28 cellular contexts compared by ENCODE assay signal in genomic region chr20:63508072-63508768, GRCh38. TPM values are rescaled to one million over a fixed set of nuclear protein-coding genes. Genes with fewer than 3 reads are reported as not detected.
DNase-seq lines count a peak whose midpoint lies in the region; ATAC-seq and TF ChIP-seq lines count a peak whose summit lies in the region.
"Had no signal": no experiment of that assay in that cellular context is flagged by ENCODE, and none has a peak within 500 bp of the region (broad histone marks: within the 10 kb centered on the region; RNA-seq: fewer than 3 reads in every experiment).

No MANE protein-coding gene starts in this region.

- POLR2A ChIA-PET in activated CD8-positive, alpha-beta T cell treated with anti-CD3 and anti-CD28 coated beads for 36 hours (lab: Charles Lee), result interaction anchor here (0.7 kb wide), 1 partner anchor 128 kb away, joined by 3 read pairs; no protein-coding TSS in a partner anchor
- POLR2A ChIA-PET in activated CD8-positive, alpha-beta T cell treated with anti-CD3 and anti-CD28 coated beads, Interleukin-2, amount 10 ng/mL, durations not matched to agents 7 days and 5 days (lab: Charles Lee), result no interaction called here

- H3K36me3 ChIP-seq in ascending aorta (no peaks in the 10 kb centered on the region), HAP-1 (replicated peaks) (no peaks in the 10 kb centered on the region)
- H3K36me3 ChIP-seq: adrenal gland, gastroesophageal sphincter, SJSA1 had no signal

- H3K4me1 Mint-ChIP-seq in activated CD8-positive, alpha-beta T cell treated with anti-CD3 and anti-CD28 coated beads for 36 hours (ENCODE audit: low read depth), result peaks cover 14% of the 10 kb centered on the region
- H3K4me1 Mint-ChIP-seq in activated CD8-positive, alpha-beta T cell treated with anti-CD3 and anti-CD28 coated beads, Interleukin-2, amount 10 ng/mL, durations not matched to agents 7 days and 5 days (ENCODE audit: low read depth), result peaks cover 10% of the 10 kb centered on the region
- H3K4me1 Mint-ChIP-seq: WTC11 had no signal

- DNase-seq in activated CD8-positive, alpha-beta T cell treated with anti-CD3 and anti-CD28 coated beads for 36 hours, result peak; percentile 48
- no peak for DNase-seq in activated CD8-positive, alpha-beta T cell treated with anti-CD3 and anti-CD28 coated beads, Interleukin-2, amount 10 ng/mL, durations not matched to agents 7 days and 5 days
- DNase-seq in KBM-7 (peak; percentile 33), UCSD-AML1 (lab: John Stamatoyannopoulos, UW; ENCODE audit: unreplicated experiment) (peak; percentile 48), ascending aorta (ENCODE audit: low spot score in 2 of 2) (no peak), HAP-1 (ENCODE audit: low spot score in 2 of 2) (no peak)
- no peak for DNase-seq in stimulated activated naive CD8-positive, alpha-beta T cell treated with anti-CD3 and anti-CD28 coated beads, Interleukin-15, Interleukin-2, amounts not matched to agents 100 U/mL and 50 U/mL, for 24 hours
- DNase-seq: ACHN; activated effector memory CD4-positive, alpha-beta T cell treated with Interleukin-2 at 50 U/mL for 16 hours; adrenal gland; DMS53; KG1; left colon; midbrain; NCI-H2029 treated with DMSO at 0.1 percent for 48 hours; NCI-H748 treated with DMSO at 0.1 percent for 48 hours; small intestine; stimulated activated CD4-positive, alpha-beta T cell treated with anti-CD3 and anti-CD28 coated beads, Interleukin-4, amount 100 ng/mL, for 24 hours had no signal

- no peak overlapping the region for H3K4me3 ChIP-seq in ascending aorta
- no peak overlapping the region for H3K4me3 ChIP-seq in HAP-1
- H3K4me3 ChIP-seq: adrenal gland, dorsolateral prefrontal cortex, gastroesophageal sphincter, SJSA1 had no signal

- in situ Hi-C loops in KBM-7 (cut with MboI; ENCODE audit: low pct_unique_long_range_greater_than_20kb, low sequenced_read_pairs), result no loop called here
- in situ Hi-C loops in HAP-1 (cut with MboI; ENCODE audit: low sequenced_read_pairs), result no loop called here

- H3K27ac Mint-ChIP-seq in activated CD8-positive, alpha-beta T cell treated with anti-CD3 and anti-CD28 coated beads for 36 hours, result peak overlapping the region; percentile 28
- H3K27ac Mint-ChIP-seq in activated CD8-positive, alpha-beta T cell treated with anti-CD3 and anti-CD28 coated beads, Interleukin-2, amount 10 ng/mL, durations not matched to agents 7 days and 5 days, result no peak overlapping the region
- H3K27ac Mint-ChIP-seq: CD14-positive monocyte, WTC11 had no signal

- H3K27me3 ChIP-seq in ascending aorta (no peaks in the 10 kb centered on the region), HAP-1 (ENCODE audit: low read depth) (no peaks in the 10 kb centered on the region)
- H3K27me3 ChIP-seq: adrenal gland, dorsolateral prefrontal cortex had no signal

- peaks cover 52% of the 10 kb centered on the region for H3K27me3 Mint-ChIP-seq in activated CD8-positive, alpha-beta T cell treated with anti-CD3 and anti-CD28 coated beads for 36 hours
- H3K27me3 Mint-ChIP-seq in activated CD8-positive, alpha-beta T cell treated with anti-CD3 and anti-CD28 coated beads, Interleukin-2, amount 10 ng/mL, durations not matched to agents 7 days and 5 days (ENCODE audit: low read depth), result peaks cover 26% of the 10 kb centered on the region

- peaks cover 14% of the 10 kb centered on the region for H3K9me3 Mint-ChIP-seq in activated CD8-positive, alpha-beta T cell treated with anti-CD3 and anti-CD28 coated beads for 36 hours
- no peaks in the 10 kb centered on the region for H3K9me3 Mint-ChIP-seq in activated CD8-positive, alpha-beta T cell treated with anti-CD3 and anti-CD28 coated beads, Interleukin-2, amount 10 ng/mL, durations not matched to agents 7 days and 5 days (ENCODE audit: insufficient read depth)

- intact Hi-C loops in activated CD8-positive, alpha-beta T cell treated with anti-CD3 and anti-CD28 coated beads for 36 hours (cut with micrococcal nuclease), result no loop called here
- intact Hi-C loops in ascending aorta (cut with DNase I), result no loop called here

- H3K4me3 Mint-ChIP-seq in activated CD8-positive, alpha-beta T cell treated with anti-CD3 and anti-CD28 coated beads for 36 hours, result no peak overlapping the region
- no peak overlapping the region for H3K4me3 Mint-ChIP-seq in activated CD8-positive, alpha-beta T cell treated with anti-CD3 and anti-CD28 coated beads, Interleukin-2, amount 10 ng/mL, durations not matched to agents 7 days and 5 days
- H3K4me3 Mint-ChIP-seq: neural crest cell, WTC11 had no signal

- CTCF ChIA-PET in activated CD8-positive, alpha-beta T cell treated with anti-CD3 and anti-CD28 coated beads for 36 hours (lab: Charles Lee), result interaction anchor here (1.1 kb wide), 2 partner anchors 11 to 29 kb away, joined by 3 to 4 read pairs; partner anchors contain the start of gene PTK6
- CTCF ChIA-PET in activated CD8-positive, alpha-beta T cell treated with anti-CD3 and anti-CD28 coated beads, Interleukin-2, amount 10 ng/mL, durations not matched to agents 7 days and 5 days (lab: Charles Lee), result no interaction called here

- no peaks in the 10 kb centered on the region for H3K4me1 ChIP-seq in ascending aorta
- no peaks in the 10 kb centered on the region; the same call in 1 of the 2 replicates for H3K4me1 ChIP-seq in HAP-1
- H3K4me1 ChIP-seq: adrenal gland, gastroesophageal sphincter had no signal

- ATAC-seq in activated CD8-positive, alpha-beta T cell treated with anti-CD3 and anti-CD28 coated beads for 36 hours, result peak; percentile 69
- no peak for ATAC-seq in activated CD8-positive, alpha-beta T cell treated with anti-CD3 and anti-CD28 coated beads, Interleukin-2, amount 10 ng/mL, durations not matched to agents 7 days and 5 days
- peak; percentile 19 for ATAC-seq in stimulated activated naive CD8-positive, alpha-beta T cell treated with anti-CD3 and anti-CD28 coated beads, Interleukin-15, Interleukin-2, amounts not matched to agents 100 U/mL and 50 U/mL, for 24 hours
- no peak for ATAC-seq in GM18873 (IDR thresholded peaks at IDR 0.05; ENCODE audit: low FRiP score, unreplicated experiment)
- ATAC-seq: gastroesophageal sphincter, left colon, WTC11 had no signal

- H3K36me3 Mint-ChIP-seq in activated CD8-positive, alpha-beta T cell treated with anti-CD3 and anti-CD28 coated beads for 36 hours (ENCODE audit: low read depth), result no peaks in the 10 kb centered on the region
- no peaks in the 10 kb centered on the region for H3K36me3 Mint-ChIP-seq in activated CD8-positive, alpha-beta T cell treated with anti-CD3 and anti-CD28 coated beads, Interleukin-2, amount 10 ng/mL, durations not matched to agents 7 days and 5 days (ENCODE audit: low read depth)
- H3K36me3 Mint-ChIP-seq: CD14-positive monocyte had no signal

- no peak for TF ChIP-seq CTCF in activated CD8-positive, alpha-beta T cell treated with anti-CD3 and anti-CD28 coated beads for 36 hours (IDR thresholded peaks at IDR 0.05)
- TF ChIP-seq CTCF in ascending aorta (IDR thresholded peaks at IDR 0.05), result no peak

- H3K27ac ChIP-seq in ascending aorta, result no peak overlapping the region
- H3K27ac ChIP-seq: adrenal gland, dorsolateral prefrontal cortex, gastroesophageal sphincter, SJSA1 had no signal

- H3K9me3 ChIP-seq in ascending aorta (peaks cover 0 to 11% of the 10 kb centered on the region in 2 donors), HAP-1 (peaks cover 6% of the 10 kb centered on the region)
- H3K9me3 ChIP-seq: adrenal gland, SJSA1 had no signal

RNA-seq across cellular contexts. Expression of gene EEF1A2, which starts 9.3 kb away (rescaled TPM):
- 1 to 10 TPM; 1.4 to 2.2 TPM for total RNA-seq in activated CD8-positive, alpha-beta T cell treated with anti-CD3 and anti-CD28 coated beads for 36 hours
- not detected for total RNA-seq in activated CD8-positive, alpha-beta T cell treated with anti-CD3 and anti-CD28 coated beads, Interleukin-2, amount 10 ng/mL, durations not matched to agents 7 days and 5 days
- total RNA-seq in ascending aorta, result 1.1 TPM

RNA-seq across cellular contexts. Expression of gene PPDPF, which starts 12.3 kb away (rescaled TPM):
- 100 to 1,000 TPM; 193 to 226 TPM for total RNA-seq in activated CD8-positive, alpha-beta T cell treated with anti-CD3 and anti-CD28 coated beads for 36 hours
- total RNA-seq in activated CD8-positive, alpha-beta T cell treated with anti-CD3 and anti-CD28 coated beads, Interleukin-2, amount 10 ng/mL, durations not matched to agents 7 days and 5 days, result 100 to 1,000 TPM; 292 to 296 TPM
- 242 TPM for total RNA-seq in ascending aorta

RNA-seq across cellular contexts. Expression of gene PTK6, which starts 29.0 kb away (rescaled TPM):
- under 1 TPM in 1 of 2 experiments, not detected in 1; 0.18 TPM for total RNA-seq in activated CD8-positive, alpha-beta T cell treated with anti-CD3 and anti-CD28 coated beads for 36 hours
- under 1 TPM in 1 of 2 experiments, not detected in 1; 0.34 TPM for total RNA-seq in activated CD8-positive, alpha-beta T cell treated with anti-CD3 and anti-CD28 coated beads, Interleukin-2, amount 10 ng/mL, durations not matched to agents 7 days and 5 days
- total RNA-seq in ascending aorta, result not detected
- total RNA-seq: cardiac septum, neural crest cell, SJSA1 had no signal

RNA-seq across cellular contexts. Expression of gene KCNQ2, which starts 35.8 kb away (rescaled TPM):
- total RNA-seq in activated CD8-positive, alpha-beta T cell treated with anti-CD3 and anti-CD28 coated beads for 36 hours, result not detected
- total RNA-seq in activated CD8-positive, alpha-beta T cell treated with anti-CD3 and anti-CD28 coated beads, Interleukin-2, amount 10 ng/mL, durations not matched to agents 7 days and 5 days, result not detected
- total RNA-seq in ascending aorta, result not detected
- total RNA-seq: pulmonary artery endothelial cell, SJSA1 had no signal

RNA-seq across cellular contexts. Expression of gene SRMS, which starts 39.3 kb away (rescaled TPM):
- total RNA-seq in activated CD8-positive, alpha-beta T cell treated with anti-CD3 and anti-CD28 coated beads for 36 hours, result not detected
- not detected for total RNA-seq in activated CD8-positive, alpha-beta T cell treated with anti-CD3 and anti-CD28 coated beads, Interleukin-2, amount 10 ng/mL, durations not matched to agents 7 days and 5 days
- not detected for total RNA-seq in ascending aorta
- total RNA-seq: adrenal gland; cardiac septum; dorsolateral prefrontal cortex; gastroesophageal sphincter; neural crest cell; pulmonary artery endothelial cell; SJSA1; T-helper 2 cell treated with Interferon-gamma antibody and Interleukin-4, amounts not matched to agents 100 ng/mL and 5 ng/mL, for 36 hours had no signal

Comparison
In these comparisons a context has a peak if more than half of its experiments do, and no peak if none do; other contexts are left out.
1. ATAC-seq: peak in activated CD8-positive, alpha-beta T cell treated with anti-CD3 and anti-CD28 coated beads for 36 hours (single experiment) and stimulated activated naive CD8-positive, alpha-beta T cell treated with anti-CD3 and anti-CD28 coated beads, Interleukin-15, Interleukin-2, amounts not matched to agents 100 U/mL and 50 U/mL, for 24 hours (single experiment); none in activated CD8-positive, alpha-beta T cell treated with anti-CD3 and anti-CD28 coated beads, Interleukin-2, amount 10 ng/mL, durations not matched to agents 7 days and 5 days (single experiment) and GM18873 (single experiment).
2. DNase-seq: peak in activated CD8-positive, alpha-beta T cell treated with anti-CD3 and anti-CD28 coated beads for 36 hours (single experiment), KBM-7 (single experiment) and UCSD-AML1 (single experiment); none in activated CD8-positive, alpha-beta T cell treated with anti-CD3 and anti-CD28 coated beads, Interleukin-2, amount 10 ng/mL, durations not matched to agents 7 days and 5 days (single experiment), stimulated activated naive CD8-positive, alpha-beta T cell treated with anti-CD3 and anti-CD28 coated beads, Interleukin-15, Interleukin-2, amounts not matched to agents 100 U/mL and 50 U/mL, for 24 hours (single experiment), ascending aorta (0 of 2) and HAP-1 (0 of 2).